Comparison of ENCODE assay signal across 16 cellular contexts in the genomic region with DNA sequence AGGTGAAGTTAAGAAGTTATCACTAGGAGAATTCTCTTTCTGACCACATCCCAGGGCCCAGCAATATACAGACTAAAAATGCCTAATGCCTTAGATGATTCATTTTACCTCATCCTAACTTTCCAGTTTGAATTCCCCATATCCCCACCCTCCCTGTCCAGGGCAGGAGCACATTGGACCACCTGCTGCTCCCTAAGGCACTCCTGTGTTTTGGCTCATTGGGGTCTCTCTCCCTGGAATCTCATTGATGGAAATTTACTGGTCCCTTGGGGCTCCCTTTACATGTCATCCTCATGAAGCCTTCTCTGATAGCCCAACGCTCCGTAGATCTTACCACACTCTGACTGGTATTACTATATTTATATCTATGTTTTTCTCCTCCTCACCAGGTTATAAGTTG. TPM values are rescaled to one million over a fixed set of nuclear protein-coding genes. Genes with fewer than 3 reads are reported as not detected.
DNase-seq lines count a peak whose midpoint lies in the region; ATAC-seq and TF ChIP-seq lines count a peak whose summit lies in the region.
"Had no signal": no experiment of that assay in that cellular context is flagged by ENCODE, and none has a peak within 500 bp of the region (broad histone marks: within the 10 kb centered on the region; RNA-seq: fewer than 3 reads in every experiment).

No MANE protein-coding gene starts in this region.

- no peaks in the 10 kb centered on the region for H3K27me3 ChIP-seq in suprapubic skin
- H3K27me3 ChIP-seq: left lung, Peyer's patch, right lobe of liver had no signal

- no peak for TF ChIP-seq POLR2A in suprapubic skin (IDR thresholded peaks at IDR 0.05)

- no peaks in the 10 kb centered on the region for H3K36me3 ChIP-seq in suprapubic skin
- H3K36me3 ChIP-seq: esophagus muscularis mucosa, left lung, MG63, Peyer's patch, right lobe of liver had no signal

- H3K27ac Mint-ChIP-seq in natural killer cell treated with Interleukin-12 subunit alpha and Interleukin-12 subunit beta and Interleukin-15 and Interleukin-18, amount 100 ng/mL, for 72 hours = peak overlapping the region; percentile 97 to 98
- H3K27ac Mint-ChIP-seq in natural killer cell = no peak overlapping the region
- peak overlapping the region; percentile 99 for H3K27ac Mint-ChIP-seq in activated CD4-positive, alpha-beta memory T cell treated with anti-CD3 and anti-CD28 coated beads for 36 hours
- no peak overlapping the region for H3K27ac Mint-ChIP-seq in central memory CD8-positive, alpha-beta T cell (ENCODE audit: low read depth)

- no peak for TF ChIP-seq CTCF in natural killer cell (IDR thresholded peaks at IDR 0.05)
- TF ChIP-seq CTCF in suprapubic skin (IDR thresholded peaks at IDR 0.05) = no peak

- no peak for DNase-seq in natural killer cell treated with Interleukin-12 subunit alpha and Interleukin-12 subunit beta and Interleukin-15 and Interleukin-18, amount 100 ng/mL, for 72 hours (ENCODE audit: low spot score)
- DNase-seq in natural killer cell (no peak), suprapubic skin (ENCODE audit: low spot score in 2 of 2) (peak; percentile 7 to 48)
- peak; percentile 8 for DNase-seq in activated CD4-positive, alpha-beta memory T cell treated with anti-CD3 and anti-CD28 coated beads for 36 hours
- no peak for DNase-seq in central memory CD8-positive, alpha-beta T cell (ENCODE audit: low spot score in 2 of 2)
- DNase-seq: Calu3, left lung, MG63, NCI-H82, nucleus accumbens had no signal

- intact Hi-C loops in natural killer cell (cut with micrococcal nuclease) = no loop called here
- intact Hi-C loops in activated CD4-positive, alpha-beta memory T cell treated with anti-CD3 and anti-CD28 coated beads for 36 hours (cut with micrococcal nuclease) = loop anchor here (2.0 to 10.0 kb wide), 5 partner anchors 15 to 1985 kb away; a partner anchor contains a TSS

- H3K36me3 Mint-ChIP-seq in natural killer cell treated with Interleukin-12 subunit alpha and Interleukin-12 subunit beta and Interleukin-15 and Interleukin-18, amount 100 ng/mL, for 72 hours = peaks cover 60% of the 10 kb centered on the region
- no peaks in the 10 kb centered on the region for H3K36me3 Mint-ChIP-seq in natural killer cell
- peaks cover 71% of the 10 kb centered on the region for H3K36me3 Mint-ChIP-seq in activated CD4-positive, alpha-beta memory T cell treated with anti-CD3 and anti-CD28 coated beads for 36 hours
- peaks cover 6% of the 10 kb centered on the region for H3K36me3 Mint-ChIP-seq in central memory CD8-positive, alpha-beta T cell (ENCODE audit: insufficient read depth)

- POLR2A ChIA-PET in activated CD4-positive, alpha-beta memory T cell treated with anti-CD3 and anti-CD28 coated beads for 36 hours (lab: Charles Lee) = interaction anchor here (1.2 to 4.7 kb wide), 4 partner anchors 7 to 27 kb away, joined by 3 to 78 read pairs (median 74); no protein-coding TSS in a partner anchor

- peaks cover 53 to 73% of the 10 kb centered on the region in 2 donors for H3K4me1 Mint-ChIP-seq in natural killer cell treated with Interleukin-12 subunit alpha and Interleukin-12 subunit beta and Interleukin-15 and Interleukin-18, amount 100 ng/mL, for 72 hours (ENCODE audit: low read depth in 2 of 2)
- H3K4me1 Mint-ChIP-seq in natural killer cell = peaks cover 18 to 28% of the 10 kb centered on the region in 2 donors
- H3K4me1 Mint-ChIP-seq in activated CD4-positive, alpha-beta memory T cell treated with anti-CD3 and anti-CD28 coated beads for 36 hours (ENCODE audit: low read depth) = peaks cover 59% of the 10 kb centered on the region
- H3K4me1 Mint-ChIP-seq in central memory CD8-positive, alpha-beta T cell = peaks cover 37% of the 10 kb centered on the region

- no peak for TF ChIP-seq EP300 in suprapubic skin (IDR thresholded peaks at IDR 0.05)

- peaks cover 4% of the 10 kb centered on the region for H3K4me1 ChIP-seq in suprapubic skin

- H3K9me3 ChIP-seq in suprapubic skin = no peaks in the 10 kb centered on the region
- H3K9me3 ChIP-seq: esophagus muscularis mucosa, left lung, MG63, Peyer's patch, right lobe of liver had no signal

- ATAC-seq in natural killer cell treated with Interleukin-12 subunit alpha and Interleukin-12 subunit beta and Interleukin-15 and Interleukin-18, amount 100 ng/mL, for 72 hours = no peak
- ATAC-seq in natural killer cell = no peak
- no peak for ATAC-seq in central memory CD8-positive, alpha-beta T cell (replicated peaks; ENCODE audit: extremely low read depth, poor library complexity, severe bottlenecking)
- no peak for ATAC-seq in GM18498 (IDR thresholded peaks at IDR 0.05; ENCODE audit: unreplicated experiment)
- no peak for ATAC-seq in GM18907 (IDR thresholded peaks at IDR 0.05; ENCODE audit: unreplicated experiment)
- ATAC-seq: left lung, right lobe of liver had no signal

- 91% methylated on average over 2 of the region's 2 CpGs for WGBS in suprapubic skin

- CTCF ChIA-PET in activated CD4-positive, alpha-beta memory T cell treated with anti-CD3 and anti-CD28 coated beads for 36 hours (lab: Charles Lee) = no interaction called here

- no peaks in the 10 kb centered on the region for H3K27me3 Mint-ChIP-seq in natural killer cell treated with Interleukin-12 subunit alpha and Interleukin-12 subunit beta and Interleukin-15 and Interleukin-18, amount 100 ng/mL, for 72 hours
- peaks cover 0 to 6% of the 10 kb centered on the region in 2 donors for H3K27me3 Mint-ChIP-seq in natural killer cell (ENCODE audit: low read depth in 2 of 2)
- no peaks in the 10 kb centered on the region for H3K27me3 Mint-ChIP-seq in activated CD4-positive, alpha-beta memory T cell treated with anti-CD3 and anti-CD28 coated beads for 36 hours
- no peaks in the 10 kb centered on the region for H3K27me3 Mint-ChIP-seq in central memory CD8-positive, alpha-beta T cell

- H3K27ac ChIP-seq in suprapubic skin = no peak overlapping the region
- H3K27ac ChIP-seq: esophagus muscularis mucosa, left lung, right lobe of liver had no signal

- no peak overlapping the region for H3K4me3 ChIP-seq in suprapubic skin
- H3K4me3 ChIP-seq: esophagus muscularis mucosa, left lung, MG63, right lobe of liver had no signal

- H3K9me3 Mint-ChIP-seq in natural killer cell treated with Interleukin-12 subunit alpha and Interleukin-12 subunit beta and Interleukin-15 and Interleukin-18, amount 100 ng/mL, for 72 hours = no peaks in the 10 kb centered on the region
- H3K9me3 Mint-ChIP-seq in natural killer cell = no peaks in the 10 kb centered on the region
- H3K9me3 Mint-ChIP-seq in activated CD4-positive, alpha-beta memory T cell treated with anti-CD3 and anti-CD28 coated beads for 36 hours = no peaks in the 10 kb centered on the region
- no peaks in the 10 kb centered on the region for H3K9me3 Mint-ChIP-seq in central memory CD8-positive, alpha-beta T cell

- H3K4me3 Mint-ChIP-seq in natural killer cell treated with Interleukin-12 subunit alpha and Interleukin-12 subunit beta and Interleukin-15 and Interleukin-18, amount 100 ng/mL, for 72 hours = peak overlapping the region; percentile 92
- H3K4me3 Mint-ChIP-seq in natural killer cell = no peak overlapping the region
- H3K4me3 Mint-ChIP-seq in activated CD4-positive, alpha-beta memory T cell treated with anti-CD3 and anti-CD28 coated beads for 36 hours = peak overlapping the region; percentile 99
- peak overlapping the region; percentile 36 for H3K4me3 Mint-ChIP-seq in central memory CD8-positive, alpha-beta T cell

RNA-seq across cellular contexts. Expression of a gene that starts 2.7 kb away (rescaled TPM):
- 1,000 to 10,000 TPM; 1,064 to 1,187 TPM for total RNA-seq in natural killer cell treated with Interleukin-12 subunit alpha and Interleukin-12 subunit beta and Interleukin-15 and Interleukin-18, amount 100 ng/mL, for 72 hours
- total RNA-seq in natural killer cell (10 to 100 TPM in 1 of 3 donors, 1 to 10 TPM in 2; 3.4 to 11.2 (median 3.7) TPM), suprapubic skin (under 1 TPM in 2 of 4 donors, not detected in 2; 0.21 to 0.70 TPM)
- 100 to 1,000 TPM; 961 to 988 TPM for total RNA-seq in activated CD4-positive, alpha-beta memory T cell treated with anti-CD3 and anti-CD28 coated beads for 36 hours
- total RNA-seq: Calu3, H1 had no signal

RNA-seq across cellular contexts. Expression of a gene that starts 29.3 kb away (rescaled TPM):
- 100 to 1,000 TPM; 195 to 294 TPM for total RNA-seq in natural killer cell treated with Interleukin-12 subunit alpha and Interleukin-12 subunit beta and Interleukin-15 and Interleukin-18, amount 100 ng/mL, for 72 hours
- 100 to 1,000 TPM; 120 to 147 (median 147) TPM for total RNA-seq in natural killer cell
- 100 to 1,000 TPM; 151 to 155 TPM for total RNA-seq in activated CD4-positive, alpha-beta memory T cell treated with anti-CD3 and anti-CD28 coated beads for 36 hours
- 10 to 100 TPM; 31.9 to 85.6 (median 42.9) TPM for total RNA-seq in suprapubic skin

Comparison
In these comparisons a context has a peak if more than half of its experiments do, and no peak if none do; other contexts are left out.
1. H3K27ac Mint-ChIP-seq: peak in natural killer cell treated with Interleukin-12 subunit alpha and Interleukin-12 subunit beta and Interleukin-15 and Interleukin-18, amount 100 ng/mL, for 72 hours (2 of 2) and activated CD4-positive, alpha-beta memory T cell treated with anti-CD3 and anti-CD28 coated beads for 36 hours (single experiment); none in natural killer cell (0 of 2) and central memory CD8-positive, alpha-beta T cell (single experiment).
2. RNA of a gene that starts 2.7 kb away (total RNA-seq): 1,064 to 1,187 TPM in natural killer cell treated with Interleukin-12 subunit alpha and Interleukin-12 subunit beta and Interleukin-15 and Interleukin-18, amount 100 ng/mL, for 72 hours and 961 to 988 TPM in activated CD4-positive, alpha-beta memory T cell treated with anti-CD3 and anti-CD28 coated beads for 36 hours; 3.4 to 11.2 TPM in natural killer cell and 0.21 to 0.70 TPM in suprapubic skin; every median in the first group is over 10 times any median in the second.
3. DNase-seq: peak in activated CD4-positive, alpha-beta memory T cell treated with anti-CD3 and anti-CD28 coated beads for 36 hours (single experiment) and suprapubic skin (2 of 2); none in natural killer cell treated with Interleukin-12 subunit alpha and Interleukin-12 subunit beta and Interleukin-15 and Interleukin-18, amount 100 ng/mL, for 72 hours (single experiment), natural killer cell (single experiment) and central memory CD8-positive, alpha-beta T cell (0 of 2).